In genomic region chr7:50330254-50330653, GRCh38 we compare ENCODE assay signal across 1 cellular context.
TF ChIP-seq lines count a peak whose summit lies in the region.

No MANE protein-coding gene starts in this region.

TF ChIP-seq in GM12878, 131 proteins besides CTCF, POLR2A, EP300 and RAD21:
- TF ChIP-seq REST (IDR thresholded peaks at IDR 0.05; ENCODE audit: low read depth, low read length) (no peak), STAT1 (conservative IDR thresholded peaks at IDR 0.05) (no peak), SPI1 (IDR thresholded peaks at IDR 0.05; ENCODE audit: borderline replicate concordance, insufficient read depth, low read depth, low read length) (peak; percentile 57; the same call in 1 of the 2 replicates), RBBP5 (conservative IDR thresholded peaks at IDR 0.05) (no peak)
